Comparison of ENCODE assay signal across 8 cellular contexts in genomic region chrX:57286507-57287251, GRCh38. TPM values are rescaled to one million over a fixed set of nuclear protein-coding genes. Genes with fewer than 3 reads are reported as not detected.
DNase-seq lines count a peak whose midpoint lies in the region; ATAC-seq, FAIRE-seq and TF ChIP-seq lines count a peak whose summit lies in the region.

Gene FAAH2, plus strand, starts transcription at chrX:57286706. Its CDS starts 120 bp downstream, at chrX:57286826.

- no peaks in the 10 kb centered on the region for H3K36me3 ChIP-seq in GM12878 (ENCODE audit: control insufficient read depth in 2 of 2, insufficient read depth in 2 of 2, low read length in 1 of 2)
- no peaks in the 10 kb centered on the region for H3K36me3 ChIP-seq in lung (ENCODE audit: control insufficient read depth in 2 of 2, insufficient read depth in 2 of 2, low read length in 2 of 2)

- no peaks in the 10 kb centered on the region for H3K79me2 ChIP-seq in GM12878 (ENCODE audit: control insufficient read depth, insufficient read depth, low read length)

- no peak for TF ChIP-seq POLR2A in GM12878 (IDR thresholded peaks at IDR 0.05; ENCODE audit: low read depth, low read length)

- in situ Hi-C loops in GM12878 (cut with MboI): loop anchor here (10.0 to 25.0 kb wide), 2 partner anchors 292 to 474 kb away; partner anchors contain the start of gene SPIN3

- TF ChIP-seq CTCF in GM12878 (IDR thresholded peaks at IDR 0.05 in 2 of 3, conservative IDR thresholded peaks at IDR 0.05 in 1 of 3; ENCODE audit: control insufficient read depth in 2 of 3, extremely low read depth in 1 of 3, insufficient read depth in 1 of 3, low read depth in 3 of 3, low read length in 3 of 3) (0 out of 6 replicates have a peak, but pooled peaks of 1 of the 3 experiments have one; percentile 5), lung (IDR thresholded peaks at IDR 0.05; ENCODE audit: control extremely low read depth, extremely low read depth) (no peak)

- no TSS peak for BruUV-seq in GM12878 (replicated peaks; lab: Mats Ljungman, UMichigan)

- H3K9me3 ChIP-seq in GM12878 (replicated peaks; ENCODE audit: control insufficient read depth, insufficient read depth, low read length) (no peaks in the 10 kb centered on the region), lung (ENCODE audit: control insufficient read depth in 2 of 2, insufficient read depth in 1 of 2, low read length in 1 of 2) (peaks cover 0 to 2% of the 10 kb centered on the region in 2 donors)

- H3K4me1 ChIP-seq in GM12878 (ENCODE audit: control insufficient read depth, insufficient read depth, low read length) (no peaks in the 10 kb centered on the region), lung (ENCODE audit: control insufficient read depth in 2 of 2, insufficient read depth in 2 of 2, low read length in 2 of 2) (no peaks in the 10 kb centered on the region)

- H3K27me3 ChIP-seq in GM12878 (replicated peaks in 1 of 2; ENCODE audit: control insufficient read depth in 2 of 2, insufficient read depth in 2 of 2, low read length in 1 of 2): no peaks in the 10 kb centered on the region
- no peaks in the 10 kb centered on the region for H3K27me3 ChIP-seq in lung (ENCODE audit: control insufficient read depth, insufficient read depth)

- no peak for FAIRE-seq in GM12878 (lab: Jason Lieb, UNC)

- RAD21 ChIA-PET in GM12878 (lab: Charles Lee; ENCODE audit: unreplicated experiment): interaction anchor here (1.1 kb wide), 1 partner anchor 293 kb away, joined by 4 read pairs; no protein-coding TSS in a partner anchor

- no peak for TF ChIP-seq RAD21 in GM12878 (IDR thresholded peaks at IDR 0.05; ENCODE audit: insufficient read depth, low read depth, low read length)

- 22% methylated on average over 22 of the region's 22 CpGs for WGBS in GM12878 (ENCODE audit: insufficient coverage, insufficient replicate concordance, low lambda C conversion rate, missing lambda C conversion rate)
- 4 to 24% methylated on average over 22 of the region's 22 CpGs for WGBS in lung, 2 donors

- POLR2A ChIA-PET in GM12878 (lab: Charles Lee): interaction anchor here (1.4 kb wide), 1 partner anchor 165 kb away, joined by 4 read pairs; the partner anchor contains the start of gene SPIN2B

- peak within 1 kb of the TSS; percentile 15 for H3K27ac ChIP-seq in GM12878 (ENCODE audit: control insufficient read depth, insufficient read depth)
- H3K27ac ChIP-seq in lung (ENCODE audit: low read depth in 1 of 2, low read length in 1 of 2): peak within 1 kb of the TSS in 1 of 2 donors; percentile 76

- SMC1A ChIA-PET in GM12878 (lab: Charles Lee; ENCODE audit: uncharacterized antibody, unreplicated experiment): interaction anchor here (0.9 to 1.7 kb wide), 5 partner anchors 159 to 308 kb away, joined by 3 to 6 read pairs (median 4); no protein-coding TSS in a partner anchor

- ATAC-seq in GM21447 (IDR thresholded peaks at IDR 0.05; ENCODE audit: unreplicated experiment): peak; percentile 86
- ATAC-seq in GM12878: peak; percentile 94
- peak; percentile 81 for ATAC-seq in lung (ENCODE audit: insufficient read depth, low FRiP score)

- DNase-seq in DMS53 (lab: John Stamatoyannopoulos, UW) (peak; percentile 98), HuH-7.5 (ENCODE audit: low spot score) (peak; percentile 3), SK-N-DZ (ENCODE audit: low spot score) (peak; percentile 30), GM12878 (ENCODE audit: low read depth, low spot score) (peak; percentile 23), lung (ENCODE audit: low spot score) (peak; percentile 70), hippocampal formation (lab: John Stamatoyannopoulos, UW) (no peak)
- DNase-seq in stimulated activated naive CD4-positive, alpha-beta T cell treated with Interleukin-2 at 50 U/mL for 16 hours (lab: John Stamatoyannopoulos, UW): peak; percentile 58

- H3K9ac ChIP-seq in GM12878 (ENCODE audit: control insufficient read depth, insufficient read depth, low read length): peak within 1 kb of the TSS; percentile 46; the same call in 1 of the 2 replicates

- no peaks in the 10 kb centered on the region for H4K20me1 ChIP-seq in GM12878 (ENCODE audit: control insufficient read depth, insufficient read depth)

- TF ChIP-seq EP300 in GM12878 (IDR thresholded peaks at IDR 0.05; ENCODE audit: borderline replicate concordance in 1 of 2, control insufficient read depth in 1 of 2, low read depth in 2 of 2, low read length in 2 of 2): peak in 1 of 2 experiments; percentile 30; a peak in 1 of 4 replicates

- CTCF ChIA-PET in GM12878 (lab: Yijun Ruan, JAX): interaction anchor here (1.0 to 2.1 kb wide), 5 partner anchors 9 to 474 kb away, joined by 3 to 13 read pairs (median 3); no protein-coding TSS in a partner anchor

- peak within 1 kb of the TSS; percentile 47 for H3K4me3 ChIP-seq in GM12878
- peak within 1 kb of the TSS; percentile 47 for H3K4me3 ChIP-seq in lung

- intact Hi-C loops in GM12878 (cut with micrococcal nuclease; ENCODE audit: unreplicated experiment): loop anchor here (5.0 to 10.0 kb wide), 4 partner anchors 162 to 482 kb away; partner anchors contain the start of gene SPIN2B

- peak within 1 kb of the TSS; percentile 83 for H2AFZ ChIP-seq in GM12878 (ENCODE audit: control insufficient read depth, low read depth, low read length)

- peak within 1 kb of the TSS; percentile 57; the same call in 1 of the 2 replicates for H3K4me2 ChIP-seq in GM12878 (ENCODE audit: control insufficient read depth, insufficient read depth)

TF ChIP-seq in GM12878, 131 proteins besides CTCF, POLR2A, EP300 and RAD21 (continues in another document):
- TF ChIP-seq ZNF687 (IDR thresholded peaks at IDR 0.05) (no peak), IKZF1 (conservative IDR thresholded peaks at IDR 0.05) (no peak), PKNOX1 (IDR thresholded peaks at IDR 0.05) (no peak), PAX8 (IDR thresholded peaks at IDR 0.05) (no peak)

RNA-seq across cellular contexts. Expression of gene FAAH2, which starts in this region (rescaled TPM):
- 0.98 and 1.8 TPM in 2 replicates for polyA plus RNA-seq in SK-N-DZ (2014; cell fraction: cytosol; rRNA removed)
- 0.20 TPM in 1 of 2 replicates, not detected in the other for polyA plus RNA-seq in SK-N-DZ (2014; cell fraction: nucleus; rRNA removed)
- total RNA-seq in GM12878 (2013; cell fraction: nucleolus; rRNA removed): 22.9 and 31.0 TPM in 2 replicates
- 1.5 and 1.9 TPM in 2 replicates for total RNA-seq in GM12878 (2014; rRNA removed)
- total RNA-seq in GM12878 (2014; rRNA removed; fragmentation: Illumina TruSeq; extraction: Trizol): 1.8 and 2.0 TPM in 2 replicates
- 0.97 and 1.5 TPM in 2 replicates for total RNA-seq in GM12878 (2021)
- 1.3 TPM for polyA plus RNA-seq in GM12878 (2011; ENCODE audit: low read depth)
- polyA plus RNA-seq in GM12878 (2011; rRNA removed): 5.4 and 6.6 TPM in 2 replicates
- polyA plus RNA-seq in GM12878 (2011; cell fraction: cytosol; rRNA removed): 1.9 and 4.6 TPM in 2 replicates
- polyA plus RNA-seq in GM12878 (2011; cell fraction: nucleus; rRNA removed): 2.2 and 2.3 TPM in 2 replicates
- polyA plus RNA-seq in GM12878 (2012): 2.3 and 2.6 TPM in 2 replicates
- 1.2 and 2.2 TPM in 2 replicates for polyA plus RNA-seq in GM12878 (2014; fragmentation: Illumina TruSeq; extraction: Trizol)
- polyA plus RNA-seq in GM12878 (2014; fragmentation: Nextera tagmentation; extraction: Ambion mirVana): 1 to 10 TPM; 1.5 to 2.4 TPM
- polyA plus RNA-seq in GM12878 (2014; rRNA removed): 1.3 and 1.5 TPM in 2 replicates
- polyA plus RNA-seq in GM12878 (2016; fragmentation: Nextera tagmentation; extraction: Ambion mirVana): 1 to 10 TPM in 1 of 2 experiments, under 1 TPM in 1; 0.88 to 1.6 TPM
- polyA minus RNA-seq in GM12878 (2011; rRNA and poly(A)+ RNA removed): 4.5 and 9.1 TPM in 2 replicates
- 1.0 and 1.6 TPM in 2 replicates for polyA minus RNA-seq in GM12878 (2011; cell fraction: cytosol; rRNA and poly(A)+ RNA removed)
- 4.2 and 5.8 TPM in 2 replicates for polyA minus RNA-seq in GM12878 (2011; cell fraction: nucleus; rRNA and poly(A)+ RNA removed)
- total RNA-seq in lung: 10 to 100 TPM in 1 of 2 donors, 1 to 10 TPM in 1; 7.3 to 16.0 TPM
- polyA plus RNA-seq in lung: 1 to 10 TPM; 8.0 to 8.1 TPM

Comparison
In these comparisons a context has a peak if more than half of its experiments do, and no peak if none do; other contexts are left out.
1. DNase-seq: peak in DMS53 (single experiment), HuH-7.5 (single experiment), SK-N-DZ (single experiment), GM12878 (single experiment), lung (single experiment) and stimulated activated naive CD4-positive, alpha-beta T cell treated with Interleukin-2 at 50 U/mL for 16 hours (single experiment); none in hippocampal formation (0 of 2).
2. Peak in every context shown above with its lines, with median percentiles within 50 percentile points of each other: ATAC-seq.